Comparison of ENCODE assay signal across 8 cellular contexts in genomic region chr3:112013058-112013783, GRCh38. TPM values are rescaled to one million over a fixed set of nuclear protein-coding genes. Genes with fewer than 3 reads are reported as not detected.
A peak's percentile ranks its signal among the peaks of the same experiment; 100 is the strongest.
DNase-seq lines count a peak whose midpoint lies in the region; ATAC-seq and TF ChIP-seq lines count a peak whose summit lies in the region.

No MANE protein-coding gene starts in this region.

- peak overlapping the region; percentile 8 for H3K27ac Mint-ChIP-seq in chondrocyte (ENCODE audit: unreplicated experiment)

- H3K4me3 Mint-ChIP-seq in chondrocyte (ENCODE audit: unreplicated experiment), result no peak overlapping the region

- peak; percentile 89 for TF ChIP-seq CTCF in chondrocyte (IDR thresholded peaks at IDR 0.05)

- peaks cover 35% of the 10 kb centered on the region for H3K4me1 Mint-ChIP-seq in chondrocyte (ENCODE audit: low read depth)

- H3K9me3 Mint-ChIP-seq in chondrocyte (ENCODE audit: low read depth), result no peaks in the 10 kb centered on the region

- DNase-seq in DMS53 treated with DMSO at 0.1 percent for 48 hours (lab: John Stamatoyannopoulos, UW; ENCODE audit: unreplicated experiment) (peak; percentile 56), Kasumi-1 (lab: John Stamatoyannopoulos, UW) (peak; percentile 69 to 86), chondrocyte (ENCODE audit: low spot score) (no peak), left lobe of liver (ENCODE audit: low spot score) (peak; percentile 66), GDM1 (lab: John Stamatoyannopoulos, UW) (no peak)
- peak; percentile 35 to 52 for DNase-seq in activated CD4-positive, alpha-beta T cell treated with anti-CD3 and anti-CD28 coated beads for 24 hours (ENCODE audit: low read depth in 2 of 2)
- DNase-seq in stimulated activated CD4-positive, alpha-beta T cell treated with anti-CD3 and anti-CD28 coated beads, Interleukin-4, amount 100 ng/mL, for 4 hours, result peak; percentile 51 to 65

- peak; percentile 93 for ATAC-seq in GM21528 (IDR thresholded peaks at IDR 0.05; ENCODE audit: low FRiP score, unreplicated experiment)
- ATAC-seq in left lobe of liver, result peak; percentile 95

- H3K27me3 Mint-ChIP-seq in chondrocyte (ENCODE audit: low read depth), result no peaks in the 10 kb centered on the region

- no peaks in the 10 kb centered on the region for H3K36me3 Mint-ChIP-seq in chondrocyte (ENCODE audit: low read depth)

RNA-seq across cellular contexts. Expression of gene TAGLN3, which starts 14.5 kb away (rescaled TPM):
- not detected in 3 replicates for total RNA-seq in chondrocyte
- total RNA-seq in left lobe of liver, result not detected

RNA-seq across cellular contexts. Expression of gene TMPRSS7, which starts 21.3 kb away (rescaled TPM):
- total RNA-seq in chondrocyte (not detected in 3 replicates), left lobe of liver (not detected)

RNA-seq across cellular contexts. Expression of gene ABHD10, which starts 34.4 kb away (rescaled TPM):
- total RNA-seq in chondrocyte (26.3 to 35.5 TPM (median 26.5 TPM) in 3 replicates), left lobe of liver (26.6 TPM)

Comparison
In these comparisons a context has a peak if more than half of its experiments do, and no peak if none do; other contexts are left out.
1. DNase-seq: peak in DMS53 treated with DMSO at 0.1 percent for 48 hours (single experiment), Kasumi-1 (2 of 2), activated CD4-positive, alpha-beta T cell treated with anti-CD3 and anti-CD28 coated beads for 24 hours (2 of 2), left lobe of liver (single experiment) and stimulated activated CD4-positive, alpha-beta T cell treated with anti-CD3 and anti-CD28 coated beads, Interleukin-4, amount 100 ng/mL, for 4 hours (2 of 2); none in chondrocyte (single experiment) and GDM1 (single experiment).